8 cellular contexts compared by ENCODE assay signal in genomic region chr4:161320377-161320776, GRCh38.
DNase-seq lines count a peak whose midpoint lies in the region; ATAC-seq and TF ChIP-seq lines count a peak whose summit lies in the region.

No MANE protein-coding gene starts in this region.

- no peaks in the 10 kb centered on the region for H3K27me3 ChIP-seq in testis

- DNase-seq in GDM1 (lab: John Stamatoyannopoulos, UW) (peak; percentile 8), H4 (ENCODE audit: low spot score) (peak; percentile 45), MV-4-11 (lab: John Stamatoyannopoulos, UW) (peak; percentile 4), dermis blood vessel endothelial cell (peak; percentile 56), testis (peak; percentile 28)
- no peak for DNase-seq in activated effector memory CD4-positive, alpha-beta T cell treated with Interleukin-2 at 50 U/mL for 16 hours

- peak in 1 of 3 experiments; percentile 12 for TF ChIP-seq CTCF in testis (IDR thresholded peaks at IDR 0.05)

- no peak overlapping the region for H3K27ac ChIP-seq in testis

- WGBS in testis, 2 donors, result 73 to 83% methylated on average over 4 of the region's 4 CpGs

- no peaks in the 10 kb centered on the region for H3K36me3 ChIP-seq in testis (ENCODE audit: low read depth, missing control alignments)

- no peak for ATAC-seq in GM21526 (IDR thresholded peaks at IDR 0.05; ENCODE audit: low FRiP score, unreplicated experiment)
- ATAC-seq in HG02884 (IDR thresholded peaks at IDR 0.05; ENCODE audit: unreplicated experiment), result no peak

- no peak overlapping the region for H3K4me3 ChIP-seq in testis

- no peaks in the 10 kb centered on the region for H3K4me1 ChIP-seq in testis

- intact Hi-C loops in testis (cut with DNase I; ENCODE audit: low total_unique reads), result no loop called here

- no peak for TF ChIP-seq POLR2A in testis (IDR thresholded peaks at IDR 0.05)

- no peaks in the 10 kb centered on the region for H3K9me3 ChIP-seq in testis
